19 cellular contexts compared by ENCODE assay signal in the genomic region with DNA sequence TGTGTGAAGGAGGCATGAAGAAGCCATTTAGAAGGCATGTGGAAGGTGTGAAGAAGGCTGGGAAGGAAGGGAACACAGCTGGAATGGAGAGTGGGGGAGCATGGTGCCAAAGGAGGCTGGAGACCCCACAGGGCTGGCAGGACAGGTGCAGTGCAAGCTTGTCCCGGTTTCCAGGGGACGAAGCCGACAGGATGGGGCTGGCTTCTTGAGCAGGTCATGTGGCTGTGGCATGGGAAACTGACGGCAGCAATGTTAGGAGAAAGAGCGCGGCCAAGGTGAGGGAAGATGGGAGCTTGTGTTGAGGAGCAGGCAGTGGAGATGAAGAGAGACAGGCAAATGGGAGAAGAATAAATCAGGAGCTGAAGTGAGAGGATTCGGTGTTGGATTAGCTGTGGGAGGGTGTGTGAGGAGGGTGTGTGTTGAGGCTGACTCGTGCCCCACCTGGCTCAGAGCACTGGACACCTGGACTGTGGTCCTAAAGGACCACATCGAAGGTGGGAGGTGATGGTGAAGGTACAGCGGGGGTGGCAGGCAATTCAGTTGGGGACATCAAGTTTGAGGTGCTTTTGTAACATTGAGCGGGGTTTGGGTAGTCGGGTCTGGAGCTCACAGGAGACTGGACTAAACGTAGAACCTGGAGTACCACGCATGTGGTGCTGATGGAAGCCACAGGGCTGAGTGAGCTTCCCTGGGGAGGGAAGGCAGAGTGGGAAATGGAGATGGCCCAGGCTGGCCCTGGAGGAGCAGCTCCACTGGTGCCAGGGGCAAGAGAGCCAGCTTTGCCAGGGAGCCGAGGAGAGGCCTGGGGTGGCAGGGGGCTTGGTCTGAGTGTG.
"Had no signal": no experiment of that assay in that cellular context is flagged by ENCODE, and none has a peak within 500 bp of the region (broad histone marks: within the 10 kb centered on the region; RNA-seq: fewer than 3 reads in every experiment).

No MANE protein-coding gene starts in this region.

- H3K36me3 Mint-ChIP-seq: naive thymus-derived CD8-positive, alpha-beta T cell; neural progenitor cell had no signal

- H3K27ac ChIP-seq: gastrocnemius medialis, neural progenitor cell, pancreas, prostate gland, right lobe of liver, stomach, thoracic aorta, transverse colon had no signal

- H3K4me3 Mint-ChIP-seq: naive thymus-derived CD8-positive, alpha-beta T cell; neural progenitor cell had no signal

- H3K9me3 ChIP-seq: gastrocnemius medialis, mucosa of descending colon, pancreas, prostate gland, right lobe of liver, stomach, thoracic aorta, transverse colon had no signal

- H3K9me3 Mint-ChIP-seq: naive thymus-derived CD8-positive, alpha-beta T cell; neural progenitor cell had no signal

- H3K27me3 ChIP-seq: gastrocnemius medialis, neural progenitor cell, pancreas, right lobe of liver had no signal

- H3K36me3 ChIP-seq: gastrocnemius medialis, neural progenitor cell, pancreas, prostate gland, right lobe of liver, stomach, thoracic aorta, transverse colon had no signal

- H3K27ac Mint-ChIP-seq: naive thymus-derived CD8-positive, alpha-beta T cell; neural progenitor cell had no signal

- H3K4me1 Mint-ChIP-seq: naive thymus-derived CD8-positive, alpha-beta T cell; neural progenitor cell had no signal

- H3K4me1 ChIP-seq: gastrocnemius medialis, neural progenitor cell, pancreas, prostate gland, right lobe of liver, transverse colon had no signal

- ATAC-seq: esophagus mucosa; gastrocnemius medialis; left lobe of liver; mucosa of descending colon; naive thymus-derived CD8-positive, alpha-beta T cell; pancreas had no signal

- H3K4me3 ChIP-seq: gastrocnemius medialis, mucosa of descending colon, neural progenitor cell, pancreas, prostate gland, right lobe of liver, stomach, thoracic aorta, transverse colon had no signal

- DNase-seq: effector memory CD4-positive, alpha-beta T cell; gastrocnemius medialis; islet precursor cell; mammary epithelial cell; mucosa of descending colon; naive thymus-derived CD8-positive, alpha-beta T cell; occipital lobe; stimulated activated CD4-positive, alpha-beta T cell treated with anti-CD3 and anti-CD28 coated beads, Interleukin-12 subunit alpha, Interleukin-12 subunit beta, amount 100 ng/mL, for 4 hours; stimulated activated naive CD4-positive, alpha-beta T cell; stomach; substantia nigra; transverse colon had no signal
